ENCODE assay signal across 14 cellular contexts in the genomic region with DNA sequence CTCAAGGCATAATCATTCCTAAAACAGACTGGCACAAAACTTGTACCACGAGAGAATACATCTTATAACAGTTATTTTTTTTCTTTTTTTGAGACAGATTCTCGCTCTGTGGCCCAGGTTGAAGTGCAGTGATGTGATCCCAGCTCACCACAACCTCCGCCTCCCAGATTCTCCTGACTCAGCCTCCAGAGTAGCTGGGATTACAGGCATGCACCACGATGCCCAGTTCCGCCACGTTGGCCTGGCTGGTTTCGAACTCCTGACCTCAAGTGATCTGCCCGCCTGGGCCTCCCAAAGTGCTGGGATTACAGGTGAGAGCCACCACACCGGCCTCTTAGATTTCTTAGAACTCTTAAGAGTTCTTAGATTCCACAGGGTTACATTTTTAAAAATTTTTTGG. TPM values are rescaled to one million over a fixed set of nuclear protein-coding genes. Genes with fewer than 3 reads are reported as not detected.
DNase-seq lines count a peak whose midpoint lies in the region; ATAC-seq and TF ChIP-seq lines count a peak whose summit lies in the region.
"Had no signal": no experiment of that assay in that cellular context is flagged by ENCODE, and none has a peak within 500 bp of the region (broad histone marks: within the 10 kb centered on the region; RNA-seq: fewer than 3 reads in every experiment).

No MANE protein-coding gene starts in this region.

- peaks cover 43% of the 10 kb centered on the region for H3K36me3 Mint-ChIP-seq in CD4-positive, CD25-positive, alpha-beta regulatory T cell
- H3K36me3 Mint-ChIP-seq in HFFc6 (ENCODE audit: low read depth): peaks cover 52% of the 10 kb centered on the region
- peaks cover 25% of the 10 kb centered on the region for H3K36me3 Mint-ChIP-seq in natural killer cell

- in situ Hi-C loops in ACHN (cut with HindIII; ENCODE audit: low pct_ligation_motif_present, low pct_unique_long_range_greater_than_20kb, low sequenced_read_pairs): no loop called here

- intact Hi-C loops in natural killer cell (cut with micrococcal nuclease): loop anchor here (2.0 to 10.0 kb wide), 4 partner anchors 37 to 563 kb away; partner anchors contain the start of genes NEK8 and TLCD1

- H3K4me1 ChIP-seq in CD4-positive, CD25-positive, alpha-beta regulatory T cell (ENCODE audit: control insufficient read depth, insufficient read depth, low read length, poor library complexity, severe bottlenecking): peaks cover 49% of the 10 kb centered on the region

- H3K27ac Mint-ChIP-seq in CD4-positive, CD25-positive, alpha-beta regulatory T cell: peak overlapping the region in 2 of 3 donors; percentile 6 to 68
- peak overlapping the region; percentile 68 for H3K27ac Mint-ChIP-seq in HFFc6
- peak overlapping the region; percentile 72 to 74 for H3K27ac Mint-ChIP-seq in natural killer cell

- no peak for TF ChIP-seq CTCF in HFFc6 (IDR thresholded peaks at IDR 0.05)
- TF ChIP-seq CTCF in natural killer cell (IDR thresholded peaks at IDR 0.05): no peak

- peak overlapping the region; percentile 57 to 83 (median 80) for H3K4me3 Mint-ChIP-seq in CD4-positive, CD25-positive, alpha-beta regulatory T cell
- H3K4me3 Mint-ChIP-seq in HFFc6 (peak overlapping the region; percentile 95), natural killer cell (peak overlapping the region; percentile 50)

- peaks cover 4% of the 10 kb centered on the region for H3K27me3 Mint-ChIP-seq in CD4-positive, CD25-positive, alpha-beta regulatory T cell
- peaks cover 9% of the 10 kb centered on the region for H3K27me3 Mint-ChIP-seq in HFFc6 (ENCODE audit: insufficient read depth)
- H3K27me3 Mint-ChIP-seq in natural killer cell (ENCODE audit: low read depth in 2 of 2): no peaks in the 10 kb centered on the region

- no peak for ATAC-seq in CD4-positive, CD25-positive, alpha-beta regulatory T cell (ENCODE audit: low read depth in 2 of 2)
- ATAC-seq in natural killer cell (no peak), HG02798 (IDR thresholded peaks at IDR 0.05; ENCODE audit: poor library complexity, unreplicated experiment) (no peak)
- ATAC-seq: Panc1 had no signal

- H3K36me3 ChIP-seq in CD4-positive, CD25-positive, alpha-beta regulatory T cell (ENCODE audit: control insufficient read depth, insufficient read depth, low read length): peaks cover 45% of the 10 kb centered on the region

- no peaks in the 10 kb centered on the region for H3K27me3 ChIP-seq in CD4-positive, CD25-positive, alpha-beta regulatory T cell (ENCODE audit: control insufficient read depth, insufficient read depth, low read length)

- DNase-seq in CD4-positive, CD25-positive, alpha-beta regulatory T cell: no peak
- DNase-seq in HFFc6: no peak
- DNase-seq in amniotic epithelial cell (ENCODE audit: low read depth): peak; percentile 9
- no peak for DNase-seq in natural killer cell
- no peak for DNase-seq in HUDEP-2 (lab: John Stamatoyannopoulos, UW; ENCODE audit: unreplicated experiment in 76 of 76)
- DNase-seq in ACHN: no peak
- no peak for DNase-seq in NCI-H446 (lab: John Stamatoyannopoulos, UW)
- DNase-seq: activated gamma-delta T cell treated with Interleukin-2 at 50 U/mL for 16 hours, NCI-H2081, nucleus accumbens had no signal

- H3K9me3 ChIP-seq in CD4-positive, CD25-positive, alpha-beta regulatory T cell (ENCODE audit: control insufficient read depth in 2 of 2, low read length in 2 of 2): no peaks in the 10 kb centered on the region

- H3K9me3 Mint-ChIP-seq in CD4-positive, CD25-positive, alpha-beta regulatory T cell: peaks cover 0 to 2% (median 0%) of the 10 kb centered on the region in 7 donors
- H3K9me3 Mint-ChIP-seq in HFFc6 (peaks cover 4% of the 10 kb centered on the region; the same call in 1 of the 2 replicates), natural killer cell (no peaks in the 10 kb centered on the region)

- peak overlapping the region; percentile 38 for H3K27ac ChIP-seq in CD4-positive, CD25-positive, alpha-beta regulatory T cell (ENCODE audit: insufficient read depth, low read length, poor library complexity, severe bottlenecking)
- H3K27ac ChIP-seq: coronary artery had no signal

- peak overlapping the region; percentile 88 for H3K4me3 ChIP-seq in CD4-positive, CD25-positive, alpha-beta regulatory T cell (ENCODE audit: low read depth, low read length)
- H3K4me3 ChIP-seq: coronary artery had no signal

- H3K4me1 Mint-ChIP-seq in CD4-positive, CD25-positive, alpha-beta regulatory T cell: peaks cover 32 to 82% (median 55%) of the 10 kb centered on the region in 4 donors
- H3K4me1 Mint-ChIP-seq in HFFc6 (ENCODE audit: low read depth) (peaks cover 66% of the 10 kb centered on the region), natural killer cell (peaks cover 65 to 72% of the 10 kb centered on the region in 2 donors)

RNA-seq across cellular contexts. Expression of gene NUFIP2, which starts 4.1 kb away (rescaled TPM):
- 80.6 TPM for total RNA-seq in CD4-positive, CD25-positive, alpha-beta regulatory T cell
- 1 to 10 TPM; 6.4 to 9.1 (median 7.8) TPM for polyA plus RNA-seq in CD4-positive, CD25-positive, alpha-beta regulatory T cell
- total RNA-seq in HFFc6 (2021; fragmentation: NEBNext Ultra II Directional; extraction: Animal tissue kit (Norgen Biotek cat#: 25700)): 10 to 100 TPM; 43.8 to 51.8 (median 49.9) TPM
- total RNA-seq in natural killer cell: 100 to 1,000 TPM in 1 of 3 donors, 10 to 100 TPM in 2; 79.2 to 112 (median 95.0) TPM

RNA-seq across cellular contexts. Expression of gene CRYBA1, which starts 43.2 kb away (rescaled TPM):
- total RNA-seq in CD4-positive, CD25-positive, alpha-beta regulatory T cell: not detected
- not detected for polyA plus RNA-seq in CD4-positive, CD25-positive, alpha-beta regulatory T cell
- total RNA-seq in HFFc6 (2021; fragmentation: NEBNext Ultra II Directional; extraction: Animal tissue kit (Norgen Biotek cat#: 25700)): under 1 TPM in 1 of 6 experiments, not detected in 5; 0.46 TPM
- total RNA-seq in natural killer cell: not detected
- total RNA-seq: frontal cortex had no signal
